Comparison of ENCODE assay signal across 13 cellular contexts in genomic region chr15:41829959-41830646, GRCh38.
"Had no signal": no experiment of that assay in that cellular context is flagged by ENCODE, and none has a peak within 500 bp of the region (broad histone marks: within the 10 kb centered on the region; RNA-seq: fewer than 3 reads in every experiment).

No MANE protein-coding gene starts in this region.

- H3K27me3 Mint-ChIP-seq: activated CD4-positive, alpha-beta memory T cell treated with anti-CD3 and anti-CD28 coated beads for 36 hours; activated CD4-positive, alpha-beta T cell treated with anti-CD3 and anti-CD28 coated beads for 36 hours had no signal

- H3K9me3 ChIP-seq: colonic mucosa, ovary, sigmoid colon, spleen had no signal

- H3K4me3 ChIP-seq: colonic mucosa, ovary, sigmoid colon had no signal

- FAIRE-seq: urothelium cell line had no signal

- H3K36me3 Mint-ChIP-seq: activated CD4-positive, alpha-beta memory T cell treated with anti-CD3 and anti-CD28 coated beads for 36 hours had no signal

- H3K4me3 Mint-ChIP-seq: activated CD4-positive, alpha-beta memory T cell treated with anti-CD3 and anti-CD28 coated beads for 36 hours; activated CD4-positive, alpha-beta T cell treated with anti-CD3 and anti-CD28 coated beads for 36 hours; activated T-cell treated with anti-CD3 and anti-CD28 coated beads, Interleukin-2, amount 50 U/mL, for 72 hours had no signal

- H3K36me3 ChIP-seq: colonic mucosa, ovary had no signal

- H3K27me3 ChIP-seq: colonic mucosa, foreskin keratinocyte, ovary, sigmoid colon, spleen had no signal

- H3K27ac Mint-ChIP-seq: activated CD4-positive, alpha-beta memory T cell treated with anti-CD3 and anti-CD28 coated beads for 36 hours; activated CD4-positive, alpha-beta T cell treated with anti-CD3 and anti-CD28 coated beads for 36 hours; activated T-cell treated with anti-CD3 and anti-CD28 coated beads, Interleukin-2, amount 50 U/mL, for 72 hours; nephron progenitor cell had no signal

- ATAC-seq: activated CD4-positive, alpha-beta T cell treated with anti-CD3 and anti-CD28 coated beads for 36 hours; activated T-cell treated with anti-CD3 and anti-CD28 coated beads, Interleukin-2, amount 50 U/mL, for 72 hours; foreskin keratinocyte; SK-N-SH treated with all-trans-retinoic acid at 6 μM for 48 hours had no signal

- H3K9me3 Mint-ChIP-seq: activated CD4-positive, alpha-beta memory T cell treated with anti-CD3 and anti-CD28 coated beads for 36 hours; activated T-cell treated with anti-CD3 and anti-CD28 coated beads, Interleukin-2, amount 50 U/mL, for 72 hours; nephron progenitor cell had no signal

- H3K27ac ChIP-seq: colonic mucosa, foreskin keratinocyte, ovary, sigmoid colon, spleen had no signal

- DNase-seq: activated CD4-positive, alpha-beta memory T cell treated with anti-CD3 and anti-CD28 coated beads for 36 hours; activated CD4-positive, alpha-beta T cell treated with anti-CD3 and anti-CD28 coated beads for 36 hours; activated gamma-delta T cell treated with Interleukin-2 at 50 U/mL for 16 hours; activated T-cell treated with anti-CD3 and anti-CD28 coated beads, Interleukin-2, amount 50 U/mL, for 72 hours; caudate nucleus; colonic mucosa; nephron progenitor cell; ovary; sigmoid colon; spleen had no signal
